16 cellular contexts compared by ENCODE assay signal in genomic region chr4:183788308-183788707, GRCh38.
DNase-seq lines count a peak whose midpoint lies in the region; ATAC-seq lines count a peak whose summit lies in the region.
"Had no signal": no experiment of that assay in that cellular context is flagged by ENCODE, and none has a peak within 500 bp of the region (broad histone marks: within the 10 kb centered on the region; RNA-seq: fewer than 3 reads in every experiment).

No MANE protein-coding gene starts in this region.

- DNase-seq in kidney tubule cell (ENCODE audit: low spot score) (peak; percentile 19), NK-92 (lab: John Stamatoyannopoulos, UW; ENCODE audit: unreplicated experiment) (no peak), cardiac septum (ENCODE audit: low spot score) (no peak)
- DNase-seq: CD4-positive, CD25-positive, alpha-beta regulatory T cell; DMS53; GF-D8; GOT3; H9; IMR-90; Kasumi-1; KBM-7 had no signal

- ATAC-seq in GM18520 (IDR thresholded peaks at IDR 0.05; ENCODE audit: unreplicated experiment) (peak; percentile 52), HG02610 (IDR thresholded peaks at IDR 0.05; ENCODE audit: unreplicated experiment) (peak; percentile 71), HG03442 (IDR thresholded peaks at IDR 0.05; ENCODE audit: unreplicated experiment) (peak; percentile 45), HG03108 (IDR thresholded peaks at IDR 0.05; ENCODE audit: unreplicated experiment) (no peak)
- ATAC-seq: A549 had no signal

- intact Hi-C loops in cardiac septum (cut with DNase I) = no loop called here
